ENCODE assay signal across 8 cellular contexts in the genomic region with DNA sequence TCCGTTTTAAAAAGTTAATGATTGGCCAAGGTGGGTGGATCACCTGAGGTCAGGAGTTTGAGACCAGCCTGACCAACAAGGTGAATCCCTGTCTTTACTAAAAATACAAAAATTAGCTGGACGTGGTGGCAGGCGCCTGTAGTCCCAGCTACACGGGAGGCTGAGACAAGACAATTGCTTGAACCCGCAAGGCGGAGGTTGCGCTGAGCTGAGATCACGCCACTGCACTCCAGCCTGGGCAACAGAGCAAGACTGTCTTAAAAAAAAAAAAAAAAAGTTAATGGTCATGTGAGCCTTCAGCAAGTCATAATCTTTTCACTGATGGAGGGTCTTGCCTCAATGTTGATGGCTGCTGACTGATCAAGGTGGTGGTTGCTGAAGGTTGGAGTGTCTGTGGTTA. TPM values are rescaled to one million over a fixed set of nuclear protein-coding genes. Genes with fewer than 3 reads are reported as not detected.
"Had no signal": no experiment of that assay in that cellular context is flagged by ENCODE, and none has a peak within 500 bp of the region (broad histone marks: within the 10 kb centered on the region; RNA-seq: fewer than 3 reads in every experiment).

No MANE protein-coding gene starts in this region.

RNA-seq across cellular contexts. Expression of a gene that starts 41.6 kb away (rescaled TPM):
- total RNA-seq: OCI-LY7, PC-3, PC-9, Peyer's patch, RPMI7951, SJCRH30, SJSA1 had no signal
- polyA plus RNA-seq: SK-N-SH had no signal
